Comparison of ENCODE assay signal across 1 cellular context in the genomic region with DNA sequence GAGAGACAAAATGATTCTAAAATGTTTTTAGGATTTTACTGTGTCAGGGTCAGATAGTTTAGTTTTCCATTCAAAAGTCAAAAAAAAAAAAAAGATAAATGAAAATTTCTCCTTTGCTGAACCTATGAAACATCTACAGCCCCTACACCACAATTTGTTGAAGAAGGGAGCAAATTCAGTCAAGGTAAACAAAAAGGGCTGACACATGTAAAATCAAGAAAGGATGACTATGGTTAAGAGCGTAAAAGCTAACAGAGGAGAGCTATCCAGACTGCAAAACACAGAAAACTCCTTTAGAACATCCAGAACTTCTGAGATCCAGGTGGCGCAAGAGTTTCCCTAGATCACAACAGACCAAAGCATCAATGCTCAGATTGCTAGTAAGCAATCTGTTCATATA.
TF ChIP-seq lines count a peak whose summit lies in the region.

No MANE protein-coding gene starts in this region.

TF ChIP-seq in GM23338, 12 proteins besides CTCF, POLR2A, EP300 and RAD21 (continued from another document):
- TF ChIP-seq, protein P1, sequence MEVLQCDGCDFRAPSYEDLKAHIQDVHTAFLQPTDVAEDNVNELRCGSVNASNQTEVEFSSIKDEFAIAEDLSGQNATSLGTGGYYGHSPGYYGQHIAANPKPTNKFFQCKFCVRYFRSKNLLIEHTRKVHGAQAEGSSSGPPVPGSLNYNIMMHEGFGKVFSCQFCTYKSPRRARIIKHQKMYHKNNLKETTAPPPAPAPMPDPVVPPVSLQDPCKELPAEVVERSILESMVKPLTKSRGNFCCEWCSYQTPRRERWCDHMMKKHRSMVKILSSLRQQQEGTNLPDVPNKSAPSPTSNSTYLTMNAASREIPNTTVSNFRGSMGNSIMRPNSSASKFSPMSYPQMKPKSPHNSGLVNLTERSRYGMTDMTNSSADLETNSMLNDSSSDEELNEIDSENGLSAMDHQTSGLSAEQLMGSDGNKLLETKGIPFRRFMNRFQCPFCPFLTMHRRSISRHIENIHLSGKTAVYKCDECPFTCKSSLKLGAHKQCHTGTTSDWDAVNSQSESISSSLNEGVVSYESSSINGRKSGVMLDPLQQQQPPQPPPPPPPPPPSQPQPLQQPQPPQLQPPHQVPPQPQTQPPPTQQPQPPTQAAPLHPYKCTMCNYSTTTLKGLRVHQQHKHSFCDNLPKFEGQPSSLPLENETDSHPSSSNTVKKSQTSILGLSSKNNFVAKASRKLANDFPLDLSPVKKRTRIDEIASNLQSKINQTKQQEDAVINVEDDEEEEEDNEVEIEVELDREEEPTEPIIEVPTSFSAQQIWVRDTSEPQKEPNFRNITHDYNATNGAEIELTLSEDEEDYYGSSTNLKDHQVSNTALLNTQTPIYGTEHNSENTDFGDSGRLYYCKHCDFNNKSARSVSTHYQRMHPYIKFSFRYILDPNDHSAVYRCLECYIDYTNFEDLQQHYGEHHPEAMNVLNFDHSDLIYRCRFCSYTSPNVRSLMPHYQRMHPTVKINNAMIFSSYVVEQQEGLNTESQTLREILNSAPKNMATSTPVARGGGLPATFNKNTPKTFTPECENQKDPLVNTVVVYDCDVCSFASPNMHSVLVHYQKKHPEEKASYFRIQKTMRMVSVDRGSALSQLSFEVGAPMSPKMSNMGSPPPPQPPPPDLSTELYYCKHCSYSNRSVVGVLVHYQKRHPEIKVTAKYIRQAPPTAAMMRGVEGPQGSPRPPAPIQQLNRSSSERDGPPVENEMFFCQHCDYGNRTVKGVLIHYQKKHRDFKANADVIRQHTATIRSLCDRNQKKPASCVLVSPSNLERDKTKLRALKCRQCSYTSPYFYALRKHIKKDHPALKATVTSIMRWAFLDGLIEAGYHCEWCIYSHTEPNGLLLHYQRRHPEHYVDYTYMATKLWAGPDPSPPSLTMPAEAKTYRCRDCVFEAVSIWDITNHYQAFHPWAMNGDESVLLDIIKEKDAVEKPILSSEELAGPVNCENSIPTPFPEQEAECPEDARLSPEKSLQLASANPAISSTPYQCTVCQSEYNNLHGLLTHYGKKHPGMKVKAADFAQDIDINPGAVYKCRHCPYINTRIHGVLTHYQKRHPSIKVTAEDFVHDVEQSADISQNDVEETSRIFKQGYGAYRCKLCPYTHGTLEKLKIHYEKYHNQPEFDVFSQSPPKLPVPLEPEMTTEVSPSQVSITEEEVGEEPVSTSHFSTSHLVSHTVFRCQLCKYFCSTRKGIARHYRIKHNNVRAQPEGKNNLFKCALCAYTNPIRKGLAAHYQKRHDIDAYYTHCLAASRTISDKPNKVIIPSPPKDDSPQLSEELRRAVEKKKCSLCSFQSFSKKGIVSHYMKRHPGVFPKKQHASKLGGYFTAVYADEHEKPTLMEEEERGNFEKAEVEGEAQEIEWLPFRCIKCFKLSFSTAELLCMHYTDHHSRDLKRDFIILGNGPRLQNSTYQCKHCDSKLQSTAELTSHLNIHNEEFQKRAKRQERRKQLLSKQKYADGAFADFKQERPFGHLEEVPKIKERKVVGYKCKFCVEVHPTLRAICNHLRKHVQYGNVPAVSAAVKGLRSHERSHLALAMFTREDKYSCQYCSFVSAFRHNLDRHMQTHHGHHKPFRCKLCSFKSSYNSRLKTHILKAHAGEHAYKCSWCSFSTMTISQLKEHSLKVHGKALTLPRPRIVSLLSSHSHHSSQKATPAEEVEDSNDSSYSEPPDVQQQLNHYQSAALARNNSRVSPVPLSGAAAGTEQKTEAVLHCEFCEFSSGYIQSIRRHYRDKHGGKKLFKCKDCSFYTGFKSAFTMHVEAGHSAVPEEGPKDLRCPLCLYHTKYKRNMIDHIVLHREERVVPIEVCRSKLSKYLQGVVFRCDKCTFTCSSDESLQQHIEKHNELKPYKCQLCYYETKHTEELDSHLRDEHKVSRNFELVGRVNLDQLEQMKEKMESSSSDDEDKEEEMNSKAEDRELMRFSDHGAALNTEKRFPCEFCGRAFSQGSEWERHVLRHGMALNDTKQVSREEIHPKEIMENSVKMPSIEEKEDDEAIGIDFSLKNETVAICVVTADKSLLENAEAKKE (CRISPR knock-in tag; IDR thresholded peaks at IDR 0.05): no peak
- TF ChIP-seq JUNB (IDR thresholded peaks at IDR 0.05; ENCODE audit: unreplicated experiment): no peak
- no peak for TF ChIP-seq POLR2AphosphoS5 (IDR thresholded peaks at IDR 0.05; ENCODE audit: low read depth)
- TF ChIP-seq EZH2phosphoT487 (IDR thresholded peaks at IDR 0.05; ENCODE audit: unreplicated experiment): no peak
- no peak for TF ChIP-seq CREB1 (CRISPR knock-in tag; IDR thresholded peaks at IDR 0.05; ENCODE audit: low read depth)
